8 cellular contexts compared by ENCODE assay signal in the genomic region with DNA sequence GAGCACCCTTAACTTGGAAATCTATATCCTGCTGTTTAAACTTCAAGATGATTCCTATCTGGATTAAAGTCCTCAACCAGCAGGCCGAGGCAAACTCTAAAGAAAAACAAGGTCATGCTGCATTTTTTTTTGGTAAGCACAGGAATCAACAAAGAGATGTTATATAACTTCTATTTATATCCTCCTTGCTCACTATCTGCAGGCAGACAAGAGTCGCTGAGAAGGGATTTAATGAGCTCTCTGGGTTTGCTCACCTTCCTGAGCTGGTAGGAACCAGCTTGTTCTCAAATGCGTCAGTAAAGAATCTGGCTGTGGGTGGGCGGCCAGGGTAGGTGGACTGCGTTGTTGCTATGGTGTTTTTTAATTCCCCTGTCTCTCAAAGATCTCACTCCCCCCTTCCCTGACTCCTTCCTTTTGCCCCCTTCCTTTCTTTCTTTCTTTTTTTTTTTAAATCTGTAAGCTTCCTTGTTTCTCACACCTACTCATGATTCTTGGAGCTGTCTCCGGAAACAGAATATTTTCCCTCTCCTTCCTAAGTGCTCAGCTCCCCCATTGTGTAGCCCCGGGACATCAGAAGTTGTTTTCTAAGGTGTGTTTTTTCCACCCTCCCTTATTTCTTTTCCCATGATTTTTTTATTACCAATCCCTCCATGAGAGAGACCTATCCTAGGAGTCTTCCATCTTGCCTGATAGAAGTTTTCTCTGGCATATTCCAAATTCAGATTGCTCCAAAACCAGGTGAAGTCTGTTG.
A peak's percentile ranks its signal among the peaks of the same experiment; 100 is the strongest.
DNase-seq lines count a peak whose midpoint lies in the region; ATAC-seq and TF ChIP-seq lines count a peak whose summit lies in the region.

No MANE protein-coding gene starts in this region.

- no peak for TF ChIP-seq CTCF in activated B cell treated with CpG ODN at 0.5 μM for 24 hours (IDR thresholded peaks at IDR 0.05)
- no peak for TF ChIP-seq CTCF in ovary (IDR thresholded peaks at IDR 0.05)

- CTCF ChIA-PET in activated B cell treated with CpG ODN at 0.5 μM for 24 hours (lab: Charles Lee) = interaction anchor here (1.0 to 4.4 kb wide), 2 partner anchors 39 to 308 kb away, joined by 3 to 14 read pairs; no protein-coding TSS in a partner anchor

- no peak for TF ChIP-seq EP300 in ovary (IDR thresholded peaks at IDR 0.05)

- H3K9me3 ChIP-seq in ovary = no peaks in the 10 kb centered on the region

- no peaks in the 10 kb centered on the region for H3K36me3 ChIP-seq in ovary

- peak overlapping the region; percentile 80 for H3K27ac Mint-ChIP-seq in activated B cell treated with CpG ODN at 0.5 μM for 24 hours

- no peaks in the 10 kb centered on the region for H3K27me3 Mint-ChIP-seq in activated B cell treated with CpG ODN at 0.5 μM for 24 hours

- H3K4me1 ChIP-seq in ovary (ENCODE audit: insufficient read depth) = peaks cover 22% of the 10 kb centered on the region

- intact Hi-C loops in activated B cell treated with CpG ODN at 0.5 μM for 24 hours (cut with micrococcal nuclease) = no loop called here
- intact Hi-C loops in ovary (cut with DNase I) = no loop called here

- TF ChIP-seq POLR2A in ovary (IDR thresholded peaks at IDR 0.05) = no peak

- DNase-seq in G401 (ENCODE audit: low spot score) (peak; percentile 89), activated B cell treated with CpG ODN at 0.5 μM for 24 hours (no peak), glomerular visceral epithelial cell (ENCODE audit: extremely low spot score) (peak; percentile 67), ovary (peak; percentile 54 to 76 (median 70)), NCI-H2171 (lab: John Stamatoyannopoulos, UW) (no peak), DMS53 (lab: John Stamatoyannopoulos, UW) (no peak)

- peak overlapping the region; percentile 12 for H3K4me3 Mint-ChIP-seq in activated B cell treated with CpG ODN at 0.5 μM for 24 hours

- no peak overlapping the region for H3K4me3 ChIP-seq in ovary

- H3K27ac ChIP-seq in ovary = peak overlapping the region; percentile 64 to 84

- H3K36me3 Mint-ChIP-seq in activated B cell treated with CpG ODN at 0.5 μM for 24 hours (ENCODE audit: low read depth) = peaks cover 87% of the 10 kb centered on the region

- ATAC-seq in activated B cell treated with CpG ODN at 0.5 μM for 24 hours (ENCODE audit: low read depth) (no peak), HG03095 (IDR thresholded peaks at IDR 0.05; ENCODE audit: unreplicated experiment) (no peak), HG03139 (IDR thresholded peaks at IDR 0.05; ENCODE audit: unreplicated experiment) (no peak)

- in situ Hi-C loops in G401 (cut with HindIII; ENCODE audit: low sequenced_read_pairs) = no loop called here

- H3K4me1 Mint-ChIP-seq in activated B cell treated with CpG ODN at 0.5 μM for 24 hours = peaks cover 32% of the 10 kb centered on the region

- no peaks in the 10 kb centered on the region for H3K9me3 Mint-ChIP-seq in activated B cell treated with CpG ODN at 0.5 μM for 24 hours

- 12 to 19% (median 18%) methylated on average over 7 of the region's 7 CpGs for WGBS in ovary, 3 donors

- H3K27me3 ChIP-seq in ovary = no peaks in the 10 kb centered on the region

- POLR2A ChIA-PET in activated B cell treated with CpG ODN at 0.5 μM for 24 hours (lab: Charles Lee) = interaction anchor here (1.2 kb wide), 1 partner anchor 261 kb away, joined by 3 read pairs; no protein-coding TSS in a partner anchor

Comparison
In these comparisons a context has a peak if more than half of its experiments do, and no peak if none do; other contexts are left out.
1. DNase-seq: peak in G401 (single experiment), glomerular visceral epithelial cell (single experiment) and ovary (5 of 5); none in activated B cell treated with CpG ODN at 0.5 μM for 24 hours (single experiment), NCI-H2171 (single experiment) and DMS53 (single experiment).